8 cellular contexts compared by ENCODE assay signal in genomic region chr10:118870467-118871243, GRCh38.
DNase-seq lines count a peak whose midpoint lies in the region; ATAC-seq and TF ChIP-seq lines count a peak whose summit lies in the region.

No MANE protein-coding gene starts in this region.

- no peaks in the 10 kb centered on the region for H3K9me2 ChIP-seq in PC-3 (replicated peaks; ENCODE audit: low read length)

- H3K9ac ChIP-seq in PC-3 (ENCODE audit: low read length) (no peak overlapping the region), fibroblast of lung (ENCODE audit: insufficient read depth, low read length) (no peak overlapping the region)

- H3K36me3 ChIP-seq in PC-3 (ENCODE audit: low read depth, low read length): no peaks in the 10 kb centered on the region
- no peaks in the 10 kb centered on the region for H3K36me3 ChIP-seq in fibroblast of lung (ENCODE audit: control insufficient read depth, insufficient read depth, low read length)
- no peaks in the 10 kb centered on the region for H3K36me3 ChIP-seq in neutrophil

- H3K9me3 ChIP-seq in PC-3 (ENCODE audit: low read length) (no peaks in the 10 kb centered on the region), fibroblast of lung (ENCODE audit: control insufficient read depth, insufficient read depth, low read depth, low read length) (no peaks in the 10 kb centered on the region), neutrophil (no peaks in the 10 kb centered on the region)

- intact Hi-C loops in PC-3 (cut with micrococcal nuclease): no loop called here

- H3F3A ChIP-seq in PC-3 (ENCODE audit: low read length, unreplicated experiment): no peaks in the 10 kb centered on the region

- H3K27me3 Mint-ChIP-seq in activated T-cell treated with anti-CD3 and anti-CD28 coated beads, Interleukin-2, amount 50 U/mL, for 24 hours: peaks cover 37% of the 10 kb centered on the region

- H4K20me1 ChIP-seq in PC-3 (ENCODE audit: low read length) (no peaks in the 10 kb centered on the region), fibroblast of lung (ENCODE audit: control insufficient read depth, extremely low read depth, insufficient read depth, low read length) (no peaks in the 10 kb centered on the region)

- H3K4me1 ChIP-seq in PC-3 (ENCODE audit: insufficient read depth, low read length) (peaks cover 32% of the 10 kb centered on the region), fibroblast of lung (ENCODE audit: control insufficient read depth, extremely low read depth, insufficient read depth, low read length) (no peaks in the 10 kb centered on the region), neutrophil (ENCODE audit: control insufficient read depth in 1 of 2, insufficient read depth in 1 of 2, low read depth in 1 of 2, low read length in 1 of 2) (peaks cover 16 to 19% of the 10 kb centered on the region in 2 experiments)

- no peak overlapping the region for H2AFZ ChIP-seq in PC-3 (ENCODE audit: low read length)
- no peak overlapping the region for H2AFZ ChIP-seq in fibroblast of lung (ENCODE audit: low read length)

- no peaks in the 10 kb centered on the region for H3K9me3 Mint-ChIP-seq in activated T-cell treated with anti-CD3 and anti-CD28 coated beads, Interleukin-2, amount 50 U/mL, for 24 hours

- TF ChIP-seq CTCF in PC-3 (conservative IDR thresholded peaks at IDR 0.05; ENCODE audit: low read depth, low read length): no peak
- TF ChIP-seq CTCF in fibroblast of lung (conservative IDR thresholded peaks at IDR 0.05 in 1 of 2, IDR thresholded peaks at IDR 0.05 in 1 of 2; ENCODE audit: low read depth in 1 of 2, low read length in 2 of 2): no peak
- TF ChIP-seq CTCF in neutrophil (IDR thresholded peaks at IDR 0.05): no peak

- H3K79me2 ChIP-seq in PC-3 (ENCODE audit: low read length): no peaks in the 10 kb centered on the region
- no peaks in the 10 kb centered on the region for H3K79me2 ChIP-seq in fibroblast of lung (ENCODE audit: control insufficient read depth, insufficient read depth, low read length)

- no TSS peak for BruUV-seq in PC-3 (replicated peaks; lab: Mats Ljungman, UMichigan)

- POLR2A ChIA-PET in PC-3 (lab: Charles Lee; ENCODE audit: unreplicated experiment): no interaction called here

- peak; percentile 65 for ATAC-seq in PC-3
- no peak for ATAC-seq in HG02840 (IDR thresholded peaks at IDR 0.05; ENCODE audit: low FRiP score, unreplicated experiment)

- H3K27ac ChIP-seq in PC-3 (ENCODE audit: low read length): no peak overlapping the region
- H3K27ac ChIP-seq in fibroblast of lung (ENCODE audit: insufficient read depth, low read length): no peak overlapping the region
- H3K27ac ChIP-seq in neutrophil: peak overlapping the region; percentile 14

- H3K27me3 ChIP-seq in PC-3 (ENCODE audit: low read length) (no peaks in the 10 kb centered on the region), fibroblast of lung (ENCODE audit: control insufficient read depth, insufficient read depth, low read length) (no peaks in the 10 kb centered on the region), neutrophil (no peaks in the 10 kb centered on the region)

- H3K36me3 Mint-ChIP-seq in activated T-cell treated with anti-CD3 and anti-CD28 coated beads, Interleukin-2, amount 50 U/mL, for 24 hours (ENCODE audit: low read depth): no peaks in the 10 kb centered on the region

- H3K4me3 ChIP-seq in PC-3 (ENCODE audit: low read length) (no peak overlapping the region), fibroblast of lung (replicated peaks in 1 of 4; ENCODE audit: control extremely low read depth in 1 of 4, insufficient read depth in 1 of 4, low read depth in 3 of 4, low read length in 4 of 4) (no peak overlapping the region), neutrophil (ENCODE audit: low read depth in 1 of 2, low read length in 1 of 2) (no peak overlapping the region)

- DNase-seq in EH (ENCODE audit: low read depth) (peak; percentile 71), PC-3 (peak; percentile 64), fibroblast of lung (ENCODE audit: low read depth in 2 of 2) (peak; percentile 62 to 75), NCI-H2171 (lab: John Stamatoyannopoulos, UW) (no peak), NCI-H1930 (lab: John Stamatoyannopoulos, UW) (no peak)
- DNase-seq in activated T-cell treated with anti-CD3 and anti-CD28 coated beads, Interleukin-2, amount 50 U/mL, for 24 hours: no peak

- H3K4me1 Mint-ChIP-seq in activated T-cell treated with anti-CD3 and anti-CD28 coated beads, Interleukin-2, amount 50 U/mL, for 24 hours (ENCODE audit: low read depth): no peaks in the 10 kb centered on the region

- no peak overlapping the region for H3K27ac Mint-ChIP-seq in activated T-cell treated with anti-CD3 and anti-CD28 coated beads, Interleukin-2, amount 50 U/mL, for 24 hours

- H3K4me2 ChIP-seq in PC-3 (ENCODE audit: low read length) (peak overlapping the region; percentile 34; the same call in 1 of the 2 replicates), fibroblast of lung (ENCODE audit: extremely low read depth, insufficient read depth, low read length) (no peak overlapping the region)

- H3K4me3 Mint-ChIP-seq in activated T-cell treated with anti-CD3 and anti-CD28 coated beads, Interleukin-2, amount 50 U/mL, for 24 hours: no peak overlapping the region

- CTCF ChIA-PET in PC-3 (lab: Charles Lee): no interaction called here

Comparison
In these comparisons a context has a peak if more than half of its experiments do, and no peak if none do; other contexts are left out.
1. DNase-seq: peak in EH (single experiment), PC-3 (single experiment) and fibroblast of lung (2 of 2); none in NCI-H2171 (single experiment), activated T-cell treated with anti-CD3 and anti-CD28 coated beads, Interleukin-2, amount 50 U/mL, for 24 hours (single experiment) and NCI-H1930 (0 of 2).